ENCODE assay signal across 9 cellular contexts in the genomic region with DNA sequence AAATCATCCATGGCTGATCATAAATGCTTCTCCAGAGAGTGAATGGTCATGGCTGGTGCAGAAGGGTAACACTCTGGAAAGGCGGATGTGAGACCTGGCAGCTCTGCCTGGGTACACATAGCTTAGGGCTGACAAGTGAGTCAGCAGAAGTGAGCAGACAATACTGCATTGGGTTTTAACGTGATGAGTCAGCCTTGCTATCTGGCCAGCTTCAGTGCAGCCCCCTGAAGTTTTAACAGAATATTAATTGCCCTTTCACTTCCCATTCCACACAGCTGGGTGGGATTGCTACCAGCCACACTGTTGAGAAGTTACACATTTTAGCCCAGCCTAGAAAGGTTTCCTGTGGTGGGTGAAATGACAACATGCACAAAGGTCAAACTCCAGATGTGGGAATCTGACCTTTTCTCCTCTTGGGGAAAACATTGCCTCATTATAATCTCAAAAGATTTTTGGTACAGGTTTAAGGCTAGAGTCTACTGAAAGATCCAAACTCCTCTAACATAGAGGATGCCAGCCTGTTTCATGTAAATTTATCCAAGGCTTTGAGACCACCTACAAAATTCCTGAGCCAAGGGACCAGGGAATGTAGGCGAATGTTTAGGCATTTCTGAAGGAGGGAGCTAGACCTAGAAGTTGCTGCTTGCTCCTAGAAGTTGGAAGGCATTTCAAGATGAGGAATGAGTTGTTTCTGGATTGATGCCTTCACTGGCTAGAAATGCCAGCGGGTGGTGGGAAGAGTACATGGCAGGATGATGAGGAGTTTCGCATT.
DNase-seq lines count a peak whose midpoint lies in the region; ATAC-seq and TF ChIP-seq lines count a peak whose summit lies in the region.
"Had no signal": no experiment of that assay in that cellular context is flagged by ENCODE, and none has a peak within 500 bp of the region (broad histone marks: within the 10 kb centered on the region; RNA-seq: fewer than 3 reads in every experiment).

No MANE protein-coding gene starts in this region.

- peak overlapping the region; percentile 52 for H3K27ac Mint-ChIP-seq in Calu3 (ENCODE audit: unreplicated experiment)
- H3K27ac Mint-ChIP-seq in progenitor cell of endocrine pancreas = peak overlapping the region; percentile 83
- no peak overlapping the region for H3K27ac Mint-ChIP-seq in immature natural killer cell

- peaks cover 55% of the 10 kb centered on the region for H3K4me1 ChIP-seq in SJSA1 (replicated peaks)

- H3K27me3 Mint-ChIP-seq in Calu3 (ENCODE audit: unreplicated experiment) = no peaks in the 10 kb centered on the region
- H3K27me3 Mint-ChIP-seq in progenitor cell of endocrine pancreas = no peaks in the 10 kb centered on the region
- H3K27me3 Mint-ChIP-seq in immature natural killer cell (ENCODE audit: low read depth in 3 of 3) = peaks cover 1 to 4% (median 2%) of the 10 kb centered on the region in 3 donors

- H3K36me3 ChIP-seq in SJSA1 = no peaks in the 10 kb centered on the region

- no peaks in the 10 kb centered on the region for H3K27me3 ChIP-seq in SJSA1 (replicated peaks)

- DNase-seq in Calu3 (peak; percentile 28), SJSA1 (ENCODE audit: low read depth in 1 of 2, low spot score in 2 of 2) (peak; percentile 85 to 88), fibroblast of pulmonary artery (ENCODE audit: low read depth) (peak; percentile 96), progenitor cell of endocrine pancreas (ENCODE audit: low spot score, unreplicated experiment) (no peak), immature natural killer cell (no peak), NCI-H2196 (lab: John Stamatoyannopoulos, UW; ENCODE audit: unreplicated experiment) (no peak)

- peak; percentile 98 for ATAC-seq in GM19397 (IDR thresholded peaks at IDR 0.05; ENCODE audit: unreplicated experiment)
- peak; percentile 96 for ATAC-seq in HG03354 (IDR thresholded peaks at IDR 0.05; ENCODE audit: poor library complexity, severe bottlenecking, unreplicated experiment)

- intact Hi-C loops in Calu3 (cut with micrococcal nuclease; ENCODE audit: unreplicated experiment) = no loop called here

- H3K9me3 Mint-ChIP-seq in Calu3 (ENCODE audit: low read depth, unreplicated experiment) = peaks cover 3% of the 10 kb centered on the region
- H3K9me3 Mint-ChIP-seq in progenitor cell of endocrine pancreas (ENCODE audit: low read depth) = no peaks in the 10 kb centered on the region
- H3K9me3 Mint-ChIP-seq in immature natural killer cell = peaks cover 0 to 6% (median 0%) of the 10 kb centered on the region in 6 donors

- BruUV-seq in Calu3 (replicated peaks; lab: Mats Ljungman, UMichigan) = no TSS peak

- peaks cover 37% of the 10 kb centered on the region for H3K4me1 Mint-ChIP-seq in Calu3 (ENCODE audit: low read depth, unreplicated experiment)
- H3K4me1 Mint-ChIP-seq in progenitor cell of endocrine pancreas (ENCODE audit: low read depth) = peaks cover 24% of the 10 kb centered on the region
- H3K4me1 Mint-ChIP-seq in immature natural killer cell = peaks cover 9 to 20% of the 10 kb centered on the region in 2 donors

- H3K4me3 ChIP-seq in SJSA1 (no peak overlapping the region), fibroblast of pulmonary artery (replicated peaks; ENCODE audit: low read depth, low read length) (no peak overlapping the region)

- H3K9me3 ChIP-seq in SJSA1 (replicated peaks) = no peaks in the 10 kb centered on the region

- TF ChIP-seq CTCF in Calu3 (IDR thresholded peaks at IDR 0.05; ENCODE audit: unreplicated experiment) = no peak
- TF ChIP-seq CTCF in fibroblast of pulmonary artery (IDR thresholded peaks at IDR 0.05; ENCODE audit: low read length, missing control alignments) = no peak
- no peak for TF ChIP-seq CTCF in progenitor cell of endocrine pancreas (IDR thresholded peaks at IDR 0.05; ENCODE audit: unreplicated experiment)

- H3K36me3 Mint-ChIP-seq in Calu3 (ENCODE audit: insufficient read depth, unreplicated experiment) = no peaks in the 10 kb centered on the region
- no peaks in the 10 kb centered on the region for H3K36me3 Mint-ChIP-seq in progenitor cell of endocrine pancreas (ENCODE audit: insufficient read depth)
- no peaks in the 10 kb centered on the region for H3K36me3 Mint-ChIP-seq in immature natural killer cell

- H3K27ac ChIP-seq in SJSA1 = peak overlapping the region; percentile 90
- H3K27ac ChIP-seq: VCaP had no signal

- H3K4me3 Mint-ChIP-seq in Calu3 (ENCODE audit: low read depth, unreplicated experiment) (no peak overlapping the region), progenitor cell of endocrine pancreas (ENCODE audit: low read depth) (no peak overlapping the region), immature natural killer cell (no peak overlapping the region)

- CTCF ChIA-PET in Calu3 (lab: Charles Lee) = interaction anchor here (0.6 to 1.4 kb wide), 4 partner anchors 11 to 90 kb away, joined by 3 to 4 read pairs (median 3); no protein-coding TSS in a partner anchor

Comparison
In these comparisons a context has a peak if more than half of its experiments do, and no peak if none do; other contexts are left out.
1. DNase-seq: peak in Calu3 (single experiment), SJSA1 (2 of 2) and fibroblast of pulmonary artery (single experiment); none in progenitor cell of endocrine pancreas (single experiment), immature natural killer cell (0 of 3) and NCI-H2196 (single experiment).
2. H3K27ac Mint-ChIP-seq: peak in Calu3 (single experiment) and progenitor cell of endocrine pancreas (single experiment); none in immature natural killer cell (0 of 6).